ENCODE assay signal across 18 cellular contexts in the genomic region with DNA sequence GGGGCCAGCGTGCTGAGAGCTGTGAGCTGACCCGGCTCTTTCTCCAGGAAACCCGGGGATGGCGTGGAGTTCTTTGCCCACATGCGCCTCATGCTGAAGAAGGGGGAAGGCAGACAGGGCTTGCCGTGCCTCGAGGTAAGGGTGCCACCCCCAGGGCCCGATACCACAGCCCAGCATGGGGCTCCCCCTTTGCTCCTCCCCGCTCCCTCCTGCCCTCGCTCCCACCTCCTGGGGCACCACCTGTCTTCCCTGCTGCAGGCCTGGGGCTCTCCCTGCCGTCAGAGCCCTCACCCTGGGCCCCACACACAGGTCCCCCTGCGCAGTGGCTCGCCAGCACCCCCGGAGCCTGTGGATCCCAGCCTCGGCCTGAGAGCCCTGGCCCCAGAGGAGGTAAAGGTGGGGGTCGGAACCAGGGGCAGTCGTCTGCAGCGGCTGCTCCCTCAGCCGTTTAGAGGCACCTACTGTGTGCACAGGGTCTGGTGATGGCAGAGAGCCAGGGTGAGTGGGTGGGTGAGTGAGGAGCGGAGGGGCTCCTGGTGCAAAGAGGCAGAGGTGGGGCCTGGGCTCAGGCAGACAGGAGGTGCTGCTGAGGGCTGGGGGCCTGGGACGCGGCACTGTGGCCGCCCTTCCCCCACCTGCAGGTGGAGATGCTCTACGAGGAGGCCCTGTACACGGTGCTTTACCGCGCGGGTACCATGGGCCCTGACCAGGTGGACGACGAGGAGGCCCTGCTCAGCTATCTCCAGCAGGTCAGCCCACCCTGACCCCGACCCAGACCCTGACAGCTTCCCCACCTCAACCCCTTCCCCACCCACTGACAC.
"Had no signal": no experiment of that assay in that cellular context is flagged by ENCODE, and none has a peak within 500 bp of the region (broad histone marks: within the 10 kb centered on the region; RNA-seq: fewer than 3 reads in every experiment).

No MANE protein-coding gene starts in this region.

- H3K4me3 ChIP-seq: heart left ventricle, left ventricle myocardium inferior, lower lobe of right lung, spleen, tibial artery, upper lobe of left lung, uterus had no signal

- H3K9me3 ChIP-seq: heart left ventricle, left ventricle myocardium inferior, lower lobe of right lung, neutrophil, spleen, tibial artery, upper lobe of left lung, uterus had no signal

- DNase-seq: effector memory CD8-positive, alpha-beta T cell; foreskin melanocyte; heart left ventricle; hippocampal formation; left cardiac atrium; left ventricle myocardium inferior; lower lobe of right lung; posterior cingulate gyrus; spleen; stimulated activated CD4-positive, alpha-beta T cell treated with anti-CD3 and anti-CD28 coated beads, Interleukin-1b, Interleukin-23, amount 100 ng/mL, for 48 hours; stimulated activated CD4-positive, alpha-beta T cell treated with anti-CD3 and anti-CD28 coated beads, Interleukin-4, amount 100 ng/mL, for 24 hours; tibial artery; uterus had no signal

- H3K36me3 ChIP-seq: heart left ventricle, left ventricle myocardium inferior, lower lobe of right lung, neutrophil, spleen, tibial artery, upper lobe of left lung, uterus had no signal

- ATAC-seq: effector memory CD8-positive, alpha-beta T cell; heart left ventricle; left cardiac atrium; lower lobe of right lung; natural killer cell treated with Interleukin-12 subunit alpha and Interleukin-12 subunit beta and Interleukin-15 and Interleukin-18, amount 100 ng/mL, for 72 hours; sciatic nerve; stimulated activated memory B cell treated with anti-CD40 and anti-IgM and Interleukin-4, amounts not matched to agents 10 μg/mL and 1 μg/mL and 100 μg/mL, for 72 hours had no signal

- H3K27ac ChIP-seq: heart left ventricle, left ventricle myocardium inferior, lower lobe of right lung, neutrophil, spleen, tibial artery, upper lobe of left lung, uterus had no signal
